8 cellular contexts compared by ENCODE assay signal in genomic region chr3:15268033-15268631, GRCh38.
DNase-seq lines count a peak whose midpoint lies in the region; ATAC-seq and TF ChIP-seq lines count a peak whose summit lies in the region.

No MANE protein-coding gene starts in this region.

- no peaks in the 10 kb centered on the region for H3K27me3 Mint-ChIP-seq in activated T-helper 1 cell treated with anti-CD3 and anti-CD28 coated beads, Interleukin-12 subunit alpha, Interleukin-12 subunit beta, Interleukin-2, Interleukin-4 antibody, amounts not matched to agents 30 ng/mL and 10 ng/mL and 1 ng/mL, durations not matched to agents 14 hours and 24 hours and 36 hours (ENCODE audit: insufficient read depth)
- H3K27me3 Mint-ChIP-seq in neural crest cell (ENCODE audit: low read depth) = no peaks in the 10 kb centered on the region

- no peak overlapping the region for H3K27ac Mint-ChIP-seq in activated T-helper 1 cell treated with anti-CD3 and anti-CD28 coated beads, Interleukin-12 subunit alpha, Interleukin-12 subunit beta, Interleukin-2, Interleukin-4 antibody, amounts not matched to agents 30 ng/mL and 10 ng/mL and 1 ng/mL, durations not matched to agents 14 hours and 24 hours and 36 hours
- H3K27ac Mint-ChIP-seq in neural crest cell (ENCODE audit: unreplicated experiment) = no peak overlapping the region

- no peak overlapping the region for H3K4me3 ChIP-seq in AG04450 (ENCODE audit: low read depth, low read length)

- H3K4me3 Mint-ChIP-seq in activated T-helper 1 cell treated with anti-CD3 and anti-CD28 coated beads, Interleukin-12 subunit alpha, Interleukin-12 subunit beta, Interleukin-2, Interleukin-4 antibody, amounts not matched to agents 30 ng/mL and 10 ng/mL and 1 ng/mL, durations not matched to agents 14 hours and 24 hours and 36 hours = no peak overlapping the region
- no peak overlapping the region for H3K4me3 Mint-ChIP-seq in neural crest cell

- H3K27ac ChIP-seq in AG04450 (ENCODE audit: low read depth, low read length) (no peak overlapping the region), RWPE1 (peak overlapping the region; percentile 31)

- TF ChIP-seq CTCF in AG04450 (IDR thresholded peaks at IDR 0.05; ENCODE audit: low read depth, low read length) (peak; percentile 97), RWPE1 (conservative IDR thresholded peaks at IDR 0.05; ENCODE audit: low read depth) (peak; percentile 91), neural crest cell (conservative IDR thresholded peaks at IDR 0.05) (peak; percentile 95)

- POLR2A ChIA-PET in AG04450 (lab: Yijun Ruan, JAX) (interaction anchor here (0.6 to 1.1 kb wide), 3 partner anchors 111 to 602 kb away, joined by 3 to 6 read pairs (median 3); no protein-coding TSS in a partner anchor), RWPE1 (lab: Yijun Ruan, JAX; ENCODE audit: low non-redundant PET) (interaction anchor here (0.6 kb wide), 1 partner anchor 163 kb away, joined by 4 read pairs; no protein-coding TSS in a partner anchor)

- H3K4me1 Mint-ChIP-seq in activated T-helper 1 cell treated with anti-CD3 and anti-CD28 coated beads, Interleukin-12 subunit alpha, Interleukin-12 subunit beta, Interleukin-2, Interleukin-4 antibody, amounts not matched to agents 30 ng/mL and 10 ng/mL and 1 ng/mL, durations not matched to agents 14 hours and 24 hours and 36 hours (ENCODE audit: low read depth) = peaks cover 73% of the 10 kb centered on the region
- H3K4me1 Mint-ChIP-seq in neural crest cell = peaks cover 5% of the 10 kb centered on the region

- intact Hi-C loops in activated T-helper 1 cell treated with anti-CD3 and anti-CD28 coated beads, Interleukin-12 subunit alpha, Interleukin-12 subunit beta, Interleukin-2, Interleukin-4 antibody, amounts not matched to agents 30 ng/mL and 10 ng/mL and 1 ng/mL, durations not matched to agents 14 hours and 24 hours and 36 hours (cut with micrococcal nuclease) = loop anchor here (1.0 to 10.0 kb wide), 7 partner anchors 64 to 333 kb away; partner anchors contain the start of genes BTD, HACL1 and SH3BP5

- peaks cover 4% of the 10 kb centered on the region; the same call in 1 of the 2 replicates for H3K9me3 ChIP-seq in AG04450 (ENCODE audit: control insufficient read depth, insufficient read depth, low read length)

- ATAC-seq in GM18909 (IDR thresholded peaks at IDR 0.05; ENCODE audit: poor library complexity, unreplicated experiment) = peak; percentile 42

- peaks cover 24% of the 10 kb centered on the region for H3K36me3 Mint-ChIP-seq in activated T-helper 1 cell treated with anti-CD3 and anti-CD28 coated beads, Interleukin-12 subunit alpha, Interleukin-12 subunit beta, Interleukin-2, Interleukin-4 antibody, amounts not matched to agents 30 ng/mL and 10 ng/mL and 1 ng/mL, durations not matched to agents 14 hours and 24 hours and 36 hours (ENCODE audit: low read depth)
- H3K36me3 Mint-ChIP-seq in neural crest cell (ENCODE audit: low read depth) = no peaks in the 10 kb centered on the region

- DNase-seq in AG04450 (ENCODE audit: low read depth, low spot score) (peak; percentile 61), LHCN-M2 (ENCODE audit: low read depth) (peak; percentile 79), RWPE1 (ENCODE audit: low spot score) (peak; percentile 62), fibroblast of peridontal ligament (ENCODE audit: extremely low read depth) (peak; percentile 88), neural crest cell (ENCODE audit: low read depth, low spot score) (peak; percentile 78)
- peak; percentile 74 for DNase-seq in activated T-helper 1 cell treated with anti-CD3 and anti-CD28 coated beads, Interleukin-12 subunit alpha, Interleukin-12 subunit beta, Interleukin-2, Interleukin-4 antibody, amounts not matched to agents 30 ng/mL and 10 ng/mL and 1 ng/mL, durations not matched to agents 14 hours and 24 hours and 36 hours (ENCODE audit: low spot score)
- DNase-seq in stimulated activated naive CD4-positive, alpha-beta T cell treated with Interleukin-2 at 50 U/mL for 16 hours (lab: John Stamatoyannopoulos, UW) = peak; percentile 80

- CTCF ChIA-PET in AG04450 (lab: Charles Lee) = interaction anchor here (0.5 to 6.8 kb wide), 67 partner anchors 10 to 1123 kb away, joined by 3 to 247 read pairs (median 6); partner anchors contain the start of genes ANKRD28, CAPN7 and SH3BP5
- CTCF ChIA-PET in RWPE1 (lab: Yijun Ruan, JAX) = interaction anchor here (0.5 to 1.4 kb wide), 16 partner anchors 8 to 289 kb away, joined by 3 to 10 read pairs (median 4); partner anchors contain the start of gene SH3BP5

- H3K27me3 ChIP-seq in AG04450 (ENCODE audit: control insufficient read depth, insufficient read depth, low read length) = no peaks in the 10 kb centered on the region

- no peaks in the 10 kb centered on the region for H3K9me3 Mint-ChIP-seq in activated T-helper 1 cell treated with anti-CD3 and anti-CD28 coated beads, Interleukin-12 subunit alpha, Interleukin-12 subunit beta, Interleukin-2, Interleukin-4 antibody, amounts not matched to agents 30 ng/mL and 10 ng/mL and 1 ng/mL, durations not matched to agents 14 hours and 24 hours and 36 hours
- H3K9me3 Mint-ChIP-seq in neural crest cell = no peaks in the 10 kb centered on the region
